In genomic region chr15:80309769-80310384, GRCh38 we compare ENCODE assay signal across 10 cellular contexts. TPM values are rescaled to one million over a fixed set of nuclear protein-coding genes. Genes with fewer than 3 reads are reported as not detected.
DNase-seq lines count a peak whose midpoint lies in the region; ATAC-seq, FAIRE-seq and TF ChIP-seq lines count a peak whose summit lies in the region.
"Had no signal": no experiment of that assay in that cellular context is flagged by ENCODE, and none has a peak within 500 bp of the region (broad histone marks: within the 10 kb centered on the region; RNA-seq: fewer than 3 reads in every experiment).

No MANE protein-coding gene starts in this region.

- H3K27ac ChIP-seq in VCaP: no peak overlapping the region

- ATAC-seq in GM18861 (IDR thresholded peaks at IDR 0.05; ENCODE audit: unreplicated experiment): no peak
- no peak for ATAC-seq in stimulated activated naive CD8-positive, alpha-beta T cell treated with anti-CD3 and anti-CD28 coated beads, Interleukin-15, amount 100 ng/mL, for 72 hours

- H3K4me3 Mint-ChIP-seq in stimulated activated naive CD8-positive, alpha-beta T cell treated with anti-CD3 and anti-CD28 coated beads, Interleukin-15, amount 100 ng/mL, for 72 hours: no peak overlapping the region
- H3K4me3 Mint-ChIP-seq: memory B cell had no signal

- TF ChIP-seq POLR2A in GM12891 (IDR thresholded peaks at IDR 0.05; ENCODE audit: low read depth, low read length): no peak

- no peaks in the 10 kb centered on the region for H3K9me3 Mint-ChIP-seq in stimulated activated naive CD8-positive, alpha-beta T cell treated with anti-CD3 and anti-CD28 coated beads, Interleukin-15, amount 100 ng/mL, for 72 hours

- peak; percentile 96 for TF ChIP-seq CTCF in VCaP (conservative IDR thresholded peaks at IDR 0.05)

- H3K27ac Mint-ChIP-seq in stimulated activated naive CD8-positive, alpha-beta T cell treated with anti-CD3 and anti-CD28 coated beads, Interleukin-15, amount 100 ng/mL, for 72 hours: no peak overlapping the region
- H3K27ac Mint-ChIP-seq: memory B cell had no signal

- H3K27me3 Mint-ChIP-seq in stimulated activated naive CD8-positive, alpha-beta T cell treated with anti-CD3 and anti-CD28 coated beads, Interleukin-15, amount 100 ng/mL, for 72 hours: peaks cover 61% of the 10 kb centered on the region

- H3K4me1 Mint-ChIP-seq in stimulated activated naive CD8-positive, alpha-beta T cell treated with anti-CD3 and anti-CD28 coated beads, Interleukin-15, amount 100 ng/mL, for 72 hours: no peaks in the 10 kb centered on the region
- H3K4me1 Mint-ChIP-seq: memory B cell had no signal

- peak; percentile 60 for DNase-seq in AG08396 (ENCODE audit: low spot score)
- DNase-seq in H4 (ENCODE audit: low spot score): peak; percentile 25
- DNase-seq in kidney tubule cell (ENCODE audit: low spot score): peak; percentile 48
- DNase-seq in GM12891 (ENCODE audit: insufficient read length, low spot score): no peak
- no peak for DNase-seq in T-helper 1 cell
- DNase-seq in stimulated activated naive CD8-positive, alpha-beta T cell treated with anti-CD3 and anti-CD28 coated beads, Interleukin-15, amount 100 ng/mL, for 72 hours: no peak

- FAIRE-seq in GM12891 (lab: Jason Lieb, UNC): no peak
- FAIRE-seq: TTC549 had no signal

TF ChIP-seq in GM12891, 5 proteins besides CTCF, POLR2A, EP300 and RAD21:
- TF ChIP-seq TAF1 (IDR thresholded peaks at IDR 0.05; ENCODE audit: low read depth, low read length): no peak
- TF ChIP-seq POLR2AphosphoS5 (IDR thresholded peaks at IDR 0.05; ENCODE audit: low read depth, low read length): no peak
- no peak for TF ChIP-seq PAX5 (IDR thresholded peaks at IDR 0.05; ENCODE audit: insufficient read depth, low read length, severe bottlenecking)
- no peak for TF ChIP-seq POU2F2 (IDR thresholded peaks at IDR 0.05; ENCODE audit: low read depth, low read length)
- TF ChIP-seq SPI1 (IDR thresholded peaks at IDR 0.05; ENCODE audit: low read depth, low read length): no peak

RNA-seq across cellular contexts. Expression of gene CTXND1, which starts 57.9 kb away (rescaled TPM):
- 0.10 and 0.64 TPM in 2 replicates for total RNA-seq in H4 (2014; rRNA removed; shearing (Covaris generic))
- 0.05 TPM for polyA plus RNA-seq in GM12891 (2012; ENCODE audit: low read depth, missing spikeins)

Comparison
In these comparisons a context has a peak if more than half of its experiments do, and no peak if none do; other contexts are left out.
1. DNase-seq: peak in AG08396 (single experiment), H4 (single experiment) and kidney tubule cell (single experiment); none in GM12891 (single experiment), T-helper 1 cell (0 of 5) and stimulated activated naive CD8-positive, alpha-beta T cell treated with anti-CD3 and anti-CD28 coated beads, Interleukin-15, amount 100 ng/mL, for 72 hours (0 of 2).